Comparison of ENCODE assay signal across 1 cellular context in genomic region chr17:73586921-73587680, GRCh38.
TF ChIP-seq lines count a peak whose summit lies in the region.

No MANE protein-coding gene starts in this region.

TF ChIP-seq in H1, 55 proteins besides CTCF, POLR2A, EP300 and RAD21:
- TF ChIP-seq HDAC2 (IDR thresholded peaks at IDR 0.05; ENCODE audit: borderline replicate concordance in 1 of 2, low read depth in 2 of 2, low read length in 2 of 2) (0 out of 4 replicates have a peak, but pooled peaks of 1 of the 2 experiments have one; percentile 52), BRCA1 (IDR thresholded peaks at IDR 0.05; ENCODE audit: low read depth, low read length) (no peak)
